ENCODE assay signal across 22 cellular contexts in genomic region chr1:12572506-12572905, GRCh38. TPM values are rescaled to one million over a fixed set of nuclear protein-coding genes. Genes with fewer than 3 reads are reported as not detected.
DNase-seq lines count a peak whose midpoint lies in the region; FAIRE-seq and TF ChIP-seq lines count a peak whose summit lies in the region.
"Had no signal": no experiment of that assay in that cellular context is flagged by ENCODE, and none has a peak within 500 bp of the region (broad histone marks: within the 10 kb centered on the region; RNA-seq: fewer than 3 reads in every experiment).

No MANE protein-coding gene starts in this region.

- no peaks in the 10 kb centered on the region for H3F3A ChIP-seq in neural progenitor cell (ENCODE audit: low read depth)

- no peak overlapping the region for H3K4me2 ChIP-seq in astrocyte (ENCODE audit: low read length)
- no peak overlapping the region for H3K4me2 ChIP-seq in neural progenitor cell
- H3K4me2 ChIP-seq: KMS-11 had no signal

- no peaks in the 10 kb centered on the region for H3K9me3 Mint-ChIP-seq in activated naive CD4-positive, alpha-beta T cell treated with anti-CD3 and anti-CD28 coated beads for 36 hours
- H3K9me3 Mint-ChIP-seq in astrocyte (ENCODE audit: unreplicated experiment) (peaks cover 2% of the 10 kb centered on the region), neural progenitor cell (no peaks in the 10 kb centered on the region)
- H3K9me3 Mint-ChIP-seq: activated CD4-positive, alpha-beta T cell treated with anti-CD3 and anti-CD28 coated beads, Interleukin-2, amount 10 ng/mL, durations not matched to agents 7 days and 5 days; naive thymus-derived CD8-positive, alpha-beta T cell had no signal

- CTCF ChIA-PET in activated naive CD4-positive, alpha-beta T cell treated with anti-CD3 and anti-CD28 coated beads for 36 hours (lab: Charles Lee): interaction anchor here (0.7 kb wide), 1 partner anchor 218 kb away, joined by 3 read pairs; no protein-coding TSS in a partner anchor

- H3K4me1 Mint-ChIP-seq in activated naive CD4-positive, alpha-beta T cell treated with anti-CD3 and anti-CD28 coated beads for 36 hours (ENCODE audit: low read depth): peaks cover 11% of the 10 kb centered on the region
- H3K4me1 Mint-ChIP-seq in astrocyte (ENCODE audit: low read depth, unreplicated experiment) (peaks cover 5% of the 10 kb centered on the region), neural progenitor cell (no peaks in the 10 kb centered on the region)
- H3K4me1 Mint-ChIP-seq: activated CD4-positive, alpha-beta T cell treated with anti-CD3 and anti-CD28 coated beads, Interleukin-2, amount 10 ng/mL, durations not matched to agents 7 days and 5 days had no signal

- H3K36me3 ChIP-seq in astrocyte (ENCODE audit: insufficient read depth, low read length): no peaks in the 10 kb centered on the region
- H3K36me3 ChIP-seq in tibial artery: peaks cover 22 to 95% (median 71%) of the 10 kb centered on the region in 3 donors
- H3K36me3 ChIP-seq in neural progenitor cell: no peaks in the 10 kb centered on the region

- no peak overlapping the region for H3K9ac ChIP-seq in astrocyte (ENCODE audit: low read length)
- H3K9ac ChIP-seq in neural progenitor cell: no peak overlapping the region
- H3K9ac ChIP-seq: GM23248, KMS-11 had no signal

- H3K27ac ChIP-seq in astrocyte (ENCODE audit: low read depth, low read length) (no peak overlapping the region), tibial artery (peak overlapping the region; percentile 20 to 36), neural progenitor cell (no peak overlapping the region)
- H3K27ac ChIP-seq: GM23248, KMS-11 had no signal

- no peak for TF ChIP-seq CTCF in astrocyte (IDR thresholded peaks at IDR 0.05; ENCODE audit: insufficient read depth, low read depth, low read length)
- TF ChIP-seq CTCF in tibial artery (IDR thresholded peaks at IDR 0.05): no peak
- TF ChIP-seq CTCF in neural progenitor cell (IDR thresholded peaks at IDR 0.05): no peak

- H3K4me3 ChIP-seq in astrocyte (ENCODE audit: insufficient read depth, low read depth, low read length): no peak overlapping the region
- H3K4me3 ChIP-seq in tibial artery: no peak overlapping the region
- no peak overlapping the region for H3K4me3 ChIP-seq in neural progenitor cell
- H3K4me3 ChIP-seq: GM23248 had no signal

- no peaks in the 10 kb centered on the region for H3K27me3 Mint-ChIP-seq in activated naive CD4-positive, alpha-beta T cell treated with anti-CD3 and anti-CD28 coated beads for 36 hours (ENCODE audit: low read depth)
- H3K27me3 Mint-ChIP-seq in astrocyte (ENCODE audit: low read depth, unreplicated experiment): peaks cover 3% of the 10 kb centered on the region
- peaks cover 8% of the 10 kb centered on the region for H3K27me3 Mint-ChIP-seq in neural progenitor cell (ENCODE audit: insufficient read depth, low read depth)
- H3K27me3 Mint-ChIP-seq: activated CD4-positive, alpha-beta T cell treated with anti-CD3 and anti-CD28 coated beads, Interleukin-2, amount 10 ng/mL, durations not matched to agents 7 days and 5 days; naive thymus-derived CD8-positive, alpha-beta T cell had no signal

- DNase-seq in activated naive CD4-positive, alpha-beta T cell treated with anti-CD3 and anti-CD28 coated beads for 36 hours: no peak
- DNase-seq in activated naive CD4-positive, alpha-beta T cell treated with Interleukin-2 at 50 U/mL for 16 hours: no peak
- DNase-seq in astrocyte (ENCODE audit: low read depth) (peak; percentile 59), islet precursor cell (peak; percentile 68), tibial artery (no peak), activated gamma-delta T cell treated with Interleukin-2 at 50 U/mL for 16 hours (no peak), neural progenitor cell (ENCODE audit: low spot score) (no peak), C1 segment of cervical spinal cord (lab: John Stamatoyannopoulos, UW) (no peak)
- DNase-seq: activated CD4-positive, alpha-beta T cell treated with anti-CD3 and anti-CD28 coated beads, Interleukin-2, amount 10 ng/mL, durations not matched to agents 7 days and 5 days; activated effector memory CD4-positive, alpha-beta T cell treated with Interleukin-2 at 50 U/mL for 16 hours; Caco-2; central memory CD4-positive, alpha-beta T cell; GM23248; naive thymus-derived CD8-positive, alpha-beta T cell; NCI-H187; NCI-H524 treated with DMSO at 0.1 percent for 48 hours; RPMI8226; stimulated activated naive CD4-positive, alpha-beta T cell treated with Interleukin-2 at 50 U/mL for 16 hours; T-helper 2 cell had no signal

- H3K27ac Mint-ChIP-seq in activated naive CD4-positive, alpha-beta T cell treated with anti-CD3 and anti-CD28 coated beads for 36 hours: peak overlapping the region; percentile 68
- H3K27ac Mint-ChIP-seq in astrocyte (ENCODE audit: unreplicated experiment): no peak overlapping the region
- no peak overlapping the region for H3K27ac Mint-ChIP-seq in neural progenitor cell
- H3K27ac Mint-ChIP-seq: activated CD4-positive, alpha-beta T cell treated with anti-CD3 and anti-CD28 coated beads, Interleukin-2, amount 10 ng/mL, durations not matched to agents 7 days and 5 days had no signal

- H2AFZ ChIP-seq in astrocyte (ENCODE audit: low read depth, low read length) (no peak overlapping the region), neural progenitor cell (replicated peaks) (no peak overlapping the region)
- H2AFZ ChIP-seq: GM23248 had no signal

- intact Hi-C loops in activated naive CD4-positive, alpha-beta T cell treated with anti-CD3 and anti-CD28 coated beads for 36 hours (cut with micrococcal nuclease): no loop called here
- intact Hi-C loops in tibial artery (cut with DNase I; ENCODE audit: low total_unique reads): no loop called here

- H3K4me3 Mint-ChIP-seq in activated naive CD4-positive, alpha-beta T cell treated with anti-CD3 and anti-CD28 coated beads for 36 hours: no peak overlapping the region
- H3K4me3 Mint-ChIP-seq in astrocyte (ENCODE audit: unreplicated experiment) (no peak overlapping the region), neural progenitor cell (no peak overlapping the region)
- H3K4me3 Mint-ChIP-seq: activated CD4-positive, alpha-beta T cell treated with anti-CD3 and anti-CD28 coated beads, Interleukin-2, amount 10 ng/mL, durations not matched to agents 7 days and 5 days; naive thymus-derived CD8-positive, alpha-beta T cell had no signal

- H3K27me3 ChIP-seq in astrocyte (ENCODE audit: insufficient read depth, low read length) (no peaks in the 10 kb centered on the region), tibial artery (no peaks in the 10 kb centered on the region), neural progenitor cell (no peaks in the 10 kb centered on the region)

- H3K4me1 ChIP-seq in astrocyte (ENCODE audit: insufficient read depth, low read length) (peaks cover 22% of the 10 kb centered on the region), tibial artery (peaks cover 0 to 8% (median 5%) of the 10 kb centered on the region in 4 donors), neural progenitor cell (no peaks in the 10 kb centered on the region)
- H3K4me1 ChIP-seq: Caco-2 had no signal

- H3K36me3 Mint-ChIP-seq in activated naive CD4-positive, alpha-beta T cell treated with anti-CD3 and anti-CD28 coated beads for 36 hours (ENCODE audit: low read depth): peaks cover 28% of the 10 kb centered on the region
- peaks cover 9% of the 10 kb centered on the region for H3K36me3 Mint-ChIP-seq in astrocyte (ENCODE audit: low read depth, unreplicated experiment)
- H3K36me3 Mint-ChIP-seq in neural progenitor cell: no peaks in the 10 kb centered on the region

- no peak for FAIRE-seq in astrocyte (lab: Jason Lieb, UNC)
- FAIRE-seq: endometrium, GM18507 had no signal

- H3K9me3 ChIP-seq in astrocyte (ENCODE audit: insufficient read depth, low read depth, low read length) (peaks cover 5% of the 10 kb centered on the region), tibial artery (no peaks in the 10 kb centered on the region), neural progenitor cell (ENCODE audit: low read depth) (no peaks in the 10 kb centered on the region)
- H3K9me3 ChIP-seq: Caco-2 had no signal

- H4K20me1 ChIP-seq in astrocyte (ENCODE audit: insufficient read depth, low read length) (no peaks in the 10 kb centered on the region), neural progenitor cell (ENCODE audit: low read depth) (no peaks in the 10 kb centered on the region)

- H3K79me2 ChIP-seq in astrocyte (ENCODE audit: insufficient read depth, low read length) (no peaks in the 10 kb centered on the region), neural progenitor cell (ENCODE audit: low read depth) (no peaks in the 10 kb centered on the region)

RNA-seq across cellular contexts. Expression of gene DHRS3, which starts 45.5 kb away (rescaled TPM):
- total RNA-seq in activated naive CD4-positive, alpha-beta T cell treated with anti-CD3 and anti-CD28 coated beads for 36 hours: 10 to 100 TPM; 45.5 to 45.7 TPM
- total RNA-seq in astrocyte (3.2 and 3.4 TPM in 2 replicates), neural progenitor cell (ENCODE audit: low replicate concordance) (2.5 and 4.3 TPM in 2 replicates)

Comparison
In these comparisons a context has a peak if more than half of its experiments do, and no peak if none do; other contexts are left out.
1. DNase-seq: peak in astrocyte (single experiment) and islet precursor cell (single experiment); none in activated naive CD4-positive, alpha-beta T cell treated with anti-CD3 and anti-CD28 coated beads for 36 hours (single experiment), activated naive CD4-positive, alpha-beta T cell treated with Interleukin-2 at 50 U/mL for 16 hours (single experiment), tibial artery (0 of 2), activated gamma-delta T cell treated with Interleukin-2 at 50 U/mL for 16 hours (single experiment), neural progenitor cell (single experiment) and C1 segment of cervical spinal cord (0 of 14).
2. H3K27ac ChIP-seq: peak in tibial artery (2 of 2); none in astrocyte (single experiment) and neural progenitor cell (single experiment).